In the genomic region with DNA sequence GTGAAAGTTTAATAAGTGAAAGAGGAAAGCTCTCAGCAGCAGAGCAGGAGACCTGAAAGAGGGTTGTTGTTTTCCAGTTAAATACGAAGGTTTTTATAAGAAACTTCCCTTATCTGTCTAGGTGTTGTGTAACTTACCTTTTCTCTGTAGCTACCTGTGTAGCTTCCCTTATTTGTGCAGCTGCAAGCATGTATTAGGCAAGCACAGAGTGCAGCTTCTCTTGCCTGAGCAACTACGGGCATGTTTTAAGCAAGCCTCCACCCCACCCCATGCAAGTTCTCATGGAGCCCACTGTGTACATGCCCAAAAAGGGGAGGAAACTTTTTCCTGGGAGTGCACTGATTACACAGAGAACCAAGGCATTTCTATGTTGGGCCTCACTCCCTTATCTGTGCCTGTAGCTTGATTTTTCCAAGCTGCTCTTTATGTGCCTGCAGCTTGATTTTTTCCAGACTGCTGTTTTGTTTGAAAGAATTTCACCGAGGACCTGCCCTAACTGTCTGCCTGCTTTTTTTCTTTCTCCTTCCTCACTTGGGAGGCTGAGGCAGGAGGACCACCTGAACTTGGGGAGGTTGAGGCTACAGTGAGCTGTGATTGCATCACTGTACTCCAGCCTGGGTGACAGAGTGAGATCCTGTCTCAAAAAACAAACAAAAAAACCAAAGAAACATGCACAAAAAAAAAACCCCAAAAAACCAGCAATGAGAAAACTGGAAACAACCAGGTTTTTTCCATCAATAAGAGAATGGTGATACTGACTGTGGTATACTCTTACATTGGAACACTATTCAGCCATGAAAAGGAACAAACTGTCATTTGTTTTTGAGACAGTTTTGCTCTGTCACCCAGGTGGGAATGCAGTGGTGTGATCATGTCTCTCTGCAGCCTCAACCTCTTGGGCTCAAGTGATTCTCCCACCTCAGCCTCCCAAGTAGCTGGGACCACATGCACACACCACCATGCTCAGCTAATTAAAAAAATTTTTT, we compare ENCODE assay signal across 14 cellular contexts. TPM values are rescaled to one million over a fixed set of nuclear protein-coding genes. Genes with fewer than 3 reads are reported as not detected.
DNase-seq lines count a peak whose midpoint lies in the region; ATAC-seq, FAIRE-seq and TF ChIP-seq lines count a peak whose summit lies in the region.
"Not testable (repeated sequence)": the region's sequence is repeated elsewhere in the genome, so short reads cannot be mapped to it uniquely, and the experiment has no call there.
"Had no signal": no experiment of that assay in that cellular context is flagged by ENCODE, and none has a peak within 500 bp of the region (broad histone marks: within the 10 kb centered on the region; RNA-seq: fewer than 3 reads in every experiment).

No MANE protein-coding gene starts in this region.

- H3K4me3 ChIP-seq in HL-60 (replicated peaks; ENCODE audit: insufficient read depth, low read length); bronchial epithelial cell (ENCODE audit: low read depth, low read length); keratinocyte (ENCODE audit: control insufficient read depth in 2 of 3, extremely low read depth in 1 of 3, insufficient read depth in 2 of 3, low read depth in 1 of 3, low read length in 3 of 3); mucosa of descending colon: not testable (repeated sequence)
- H3K4me3 ChIP-seq in spleen, result peak overlapping the region in 1 of 8 donors; percentile 35

- DNase-seq in HL-60 (ENCODE audit: low read depth in 1 of 2, low spot score in 1 of 2) (peak; percentile 30 to 86), bronchial epithelial cell (ENCODE audit: low read depth) (peak; percentile 97), keratinocyte (ENCODE audit: low read depth, low spot score) (peak; percentile 33)
- not testable (repeated sequence) for DNase-seq in mucosa of descending colon, spleen

- peaks cover 14% of the 10 kb centered on the region for H3K4me1 ChIP-seq in keratinocyte (ENCODE audit: control insufficient read depth, extremely low read depth, insufficient read depth, low read length)
- not testable (repeated sequence) for H3K4me1 ChIP-seq in mucosa of descending colon (ENCODE audit: low read depth); spleen

- H3K79me2 ChIP-seq in keratinocyte (ENCODE audit: control insufficient read depth, insufficient read depth, low read length), result not testable (repeated sequence)

- TF ChIP-seq CTCF in HL-60 (IDR thresholded peaks at IDR 0.05; ENCODE audit: insufficient read depth, low read length); bronchial epithelial cell (IDR thresholded peaks at IDR 0.05; ENCODE audit: insufficient read depth, low read length, severe bottlenecking); keratinocyte (optimal IDR thresholded peaks at IDR 0.05 in 1 of 3, IDR thresholded peaks at IDR 0.05 in 1 of 3, conservative IDR thresholded peaks at IDR 0.05 in 1 of 3; ENCODE audit: extremely low read depth in 1 of 3, insufficient read depth in 2 of 3, low read length in 3 of 3); mucosa of descending colon (IDR thresholded peaks at IDR 0.05); spleen (IDR thresholded peaks at IDR 0.05 in 8 of 11, conservative IDR thresholded peaks at IDR 0.05 in 3 of 11): not testable (repeated sequence)

- not testable (repeated sequence) for TF ChIP-seq POLR2A in spleen (IDR thresholded peaks at IDR 0.05)

- not testable (repeated sequence) for H4K20me1 ChIP-seq in keratinocyte (ENCODE audit: control insufficient read depth, extremely low read depth, insufficient read depth, low read length)

- 70 to 93% (median 81%) methylated on average over 3 of the region's 3 CpGs for WGBS in spleen, 5 donors

- not testable (repeated sequence) for ATAC-seq in SK-N-SH treated with all-trans-retinoic acid at 6 μM for 48 hours
- ATAC-seq in esophagus mucosa, result peak; percentile 94
- peak; percentile 25 for ATAC-seq in mucosa of descending colon

- not testable (repeated sequence) for H3K9me1 ChIP-seq in keratinocyte (ENCODE audit: control insufficient read depth, extremely low read depth, insufficient read depth, low read length)

- FAIRE-seq in bronchial epithelial cell (lab: Jason Lieb, UNC), result peak; percentile 96
- FAIRE-seq in keratinocyte (lab: Jason Lieb, UNC), result peak; percentile 81

- intact Hi-C loops in mucosa of descending colon (cut with DNase I, micrococcal nuclease); spleen (cut with DNase I; ENCODE audit: low total_unique reads): not testable (repeated sequence)

- H3K27me3 ChIP-seq in HL-60 (ENCODE audit: insufficient read depth, poor library complexity, severe bottlenecking); bronchial epithelial cell (ENCODE audit: control insufficient read depth, insufficient read depth, low read length); keratinocyte (ENCODE audit: control insufficient read depth, extremely low read depth, insufficient read depth, low read length); spleen (replicated peaks in 1 of 7): not testable (repeated sequence)

- not testable (repeated sequence) for H3K9ac ChIP-seq in keratinocyte (ENCODE audit: control insufficient read depth, extremely low read depth, insufficient read depth, low read length)

- H3K36me3 ChIP-seq in bronchial epithelial cell (ENCODE audit: control insufficient read depth, insufficient read depth, low read length); keratinocyte (ENCODE audit: control insufficient read depth in 2 of 2, extremely low read depth in 1 of 2, insufficient read depth in 2 of 2, low read length in 2 of 2); mucosa of descending colon (ENCODE audit: low read depth); spleen: not testable (repeated sequence)

- H3K4me2 ChIP-seq in keratinocyte (ENCODE audit: control insufficient read depth, extremely low read depth, insufficient read depth, low read depth, low read length), result peak overlapping the region; percentile 34

- H3K27ac ChIP-seq in HL-60 (replicated peaks) (peak overlapping the region; percentile 69), keratinocyte (ENCODE audit: control insufficient read depth, insufficient read depth, low read length) (peak overlapping the region; percentile 16), spleen (peak overlapping the region in 6 of 8 donors; percentile 20 to 82 (median 62))

- H3K9me3 ChIP-seq in keratinocyte (ENCODE audit: control insufficient read depth, low read depth, low read length); mucosa of descending colon; spleen: not testable (repeated sequence)

- not testable (repeated sequence) for H2AFZ ChIP-seq in keratinocyte (ENCODE audit: control insufficient read depth, low read length)

- dilution Hi-C loops in keratinocyte (cut with MboI; ENCODE audit: extremely low pct_ligation_motif_present, low sequenced_read_pairs), result not testable (repeated sequence)

TF ChIP-seq in SK-N-SH treated with all-trans-retinoic acid at 6 μM for 48 hours, 23 proteins besides CTCF, POLR2A, EP300 and RAD21:
- TF ChIP-seq ZNF8 (CRISPR knock-in tag; IDR thresholded peaks at IDR 0.05), result peak; percentile 91

RNA-seq across cellular contexts. Expression of a gene that starts 36.0 kb away (rescaled TPM):
- total RNA-seq in bronchial epithelial cell (11.3 and 23.2 TPM in 2 replicates), esophagus mucosa (26.3 TPM), mucosa of descending colon (10 to 100 TPM; 11.7 to 31.1 (median 15.8) TPM), spleen (10 to 100 TPM in 2 of 7 donors, 1 to 10 TPM in 5; 4.5 to 12.5 (median 8.8) TPM)
- polyA plus RNA-seq in keratinocyte (43.9 to 51.3 TPM (median 46.7 TPM) in 3 replicates), spleen (1 to 10 TPM; 2.6 to 4.8 (median 4.2) TPM)
- 10.8 TPM for polyA plus RNA-seq in keratinocyte (2011; ENCODE audit: low read depth)
- polyA plus RNA-seq in keratinocyte (2011; cell fraction: cytosol; rRNA removed), result 41.8 and 52.1 TPM in 2 replicates
- polyA plus RNA-seq in keratinocyte (2011; cell fraction: nucleus; rRNA removed), result 40.6 and 42.2 TPM in 2 replicates
- 22.7 and 40.3 TPM in 2 replicates for polyA plus RNA-seq in keratinocyte (2012; ENCODE audit: low replicate concordance)
- 36.0 to 70.2 TPM (median 49.0 TPM) in 3 replicates for polyA minus RNA-seq in keratinocyte
- polyA minus RNA-seq in keratinocyte (2011; cell fraction: cytosol; rRNA and poly(A)+ RNA removed), result 60.4 TPM
- polyA minus RNA-seq in keratinocyte (2011; cell fraction: nucleus; rRNA and poly(A)+ RNA removed), result 16.9 and 26.2 TPM in 2 replicates

RNA-seq across cellular contexts. Expression of a gene that starts 55.0 kb away (rescaled TPM):
- total RNA-seq in bronchial epithelial cell (0.90 and 1.1 TPM in 2 replicates), esophagus mucosa (29.3 TPM), mucosa of descending colon (10 to 100 TPM in 1 of 3 donors, 1 to 10 TPM in 2; 3.1 to 40.1 (median 5.1) TPM), spleen (not detected)
- polyA plus RNA-seq in keratinocyte (0.31 to 0.75 TPM (median 0.31 TPM) in 3 replicates), spleen (under 1 TPM in 1 of 3 donors, not detected in 2; 0.10 TPM)
- 2.3 TPM for polyA plus RNA-seq in keratinocyte (2011; ENCODE audit: low read depth)
- polyA plus RNA-seq in keratinocyte (2011; cell fraction: cytosol; rRNA removed), result 0.18 TPM in 2 replicates
- 3.1 and 4.8 TPM in 2 replicates for polyA plus RNA-seq in keratinocyte (2011; cell fraction: nucleus; rRNA removed)
- 0.22 and 3.1 TPM in 2 replicates for polyA plus RNA-seq in keratinocyte (2012; ENCODE audit: low replicate concordance)
- polyA minus RNA-seq in keratinocyte, result 0.49 to 1.8 TPM (median 0.80 TPM) in 3 replicates
- 0.38 TPM for polyA minus RNA-seq in keratinocyte (2011; cell fraction: cytosol; rRNA and poly(A)+ RNA removed)
- 1.3 and 2.2 TPM in 2 replicates for polyA minus RNA-seq in keratinocyte (2011; cell fraction: nucleus; rRNA and poly(A)+ RNA removed)
- total RNA-seq: GM23248, IMR-90 had no signal
- polyA plus RNA-seq: BJ, IMR-90 had no signal

RNA-seq across cellular contexts. Expression of a gene that starts 55.1 kb away (rescaled TPM):
- 0.13 TPM in 1 of 2 replicates, not detected in the other for total RNA-seq in bronchial epithelial cell
- 10.4 TPM for total RNA-seq in esophagus mucosa
- polyA plus RNA-seq in keratinocyte, result not detected in 3 replicates
- not detected for polyA plus RNA-seq in keratinocyte (2011; ENCODE audit: low read depth)
- polyA plus RNA-seq in keratinocyte (2011; cell fraction: cytosol; rRNA removed), result not detected in 2 replicates
- not detected in 2 replicates for polyA plus RNA-seq in keratinocyte (2011; cell fraction: nucleus; rRNA removed)
- polyA plus RNA-seq in keratinocyte (2012; ENCODE audit: low replicate concordance), result 0.19 and 0.78 TPM in 2 replicates
- polyA minus RNA-seq in keratinocyte, result not detected in 3 replicates
- not detected for polyA minus RNA-seq in keratinocyte (2011; cell fraction: cytosol; rRNA and poly(A)+ RNA removed)
- not detected in 2 replicates for polyA minus RNA-seq in keratinocyte (2011; cell fraction: nucleus; rRNA and poly(A)+ RNA removed)
- 1 to 10 TPM in 2 of 3 donors, under 1 TPM in 1; 0.32 to 5.8 (median 1.2) TPM for total RNA-seq in mucosa of descending colon
- total RNA-seq in spleen, result not detected
- polyA plus RNA-seq in spleen, result under 1 TPM in 1 of 3 donors, not detected in 2; 0.06 TPM
- total RNA-seq: CD4-positive, alpha-beta T cell; Daoy; GM23248; H4; HT1080; IMR-90 had no signal
- polyA plus RNA-seq: BJ, GM23248, IMR-90 had no signal

Comparison
In these comparisons a context has a peak if more than half of its experiments do, and no peak if none do; other contexts are left out.
1. H3K27ac ChIP-seq: peak in every context shown above with its lines; median percentile 69 in HL-60; 62 in spleen; 16 in keratinocyte.